8 cellular contexts compared by ENCODE assay signal in genomic region chr7:76582848-76583631, GRCh38. TPM values are rescaled to one million over a fixed set of nuclear protein-coding genes. Genes with fewer than 3 reads are reported as not detected.
A peak's percentile ranks its signal among the peaks of the same experiment; 100 is the strongest.
DNase-seq lines count a peak whose midpoint lies in the region; ATAC-seq and TF ChIP-seq lines count a peak whose summit lies in the region.
"Not testable (repeated sequence)": the region's sequence is repeated elsewhere in the genome, so short reads cannot be mapped to it uniquely, and the experiment has no call there.

No MANE protein-coding gene starts in this region.

- H3K9me3 ChIP-seq in BLaER1 treated with 17β-estradiol and CSF1 and Interleukin-3, amounts not matched to agents 10 nM and 100 nM (replicated peaks in 1 of 11); IMR-90 (ENCODE audit: control insufficient read depth, insufficient read depth, low read length); Peyer's patch; colonic mucosa: not testable (repeated sequence)

- 0 out of 22 replicates have a peak overlapping the region, but pooled peaks of 2 of the 11 experiments have one; percentile 30 to 41 for H3K27ac ChIP-seq in BLaER1 treated with 17β-estradiol and CSF1 and Interleukin-3, amounts not matched to agents 10 nM and 100 nM
- not testable (repeated sequence) for H3K27ac ChIP-seq in IMR-90 (ENCODE audit: insufficient read depth, low read length)
- H3K27ac ChIP-seq in Peyer's patch = peak overlapping the region in 3 of 4 donors; percentile 30 to 65 (median 32)
- H3K27ac ChIP-seq in colonic mucosa = peak overlapping the region; percentile 73

- not testable (repeated sequence) for TF ChIP-seq RAD21 in IMR-90 (IDR thresholded peaks at IDR 0.05; ENCODE audit: low read length)

- H2BK5ac ChIP-seq in IMR-90 (ENCODE audit: low read depth, low read length, poor library complexity, severe bottlenecking) = not testable (repeated sequence)

- WGBS in IMR-90 (ENCODE audit: extremely low coverage in 2 of 2, insufficient read length in 1 of 2), 2 experiments = no CpG with 5 or more reads among the region's 2 CpGs

- dilution Hi-C loops in IMR-90 (cut with HindIII; ENCODE audit: low sequenced_read_pairs, unreplicated experiment) = not testable (repeated sequence)

- not testable (repeated sequence) for H2BK20ac ChIP-seq in IMR-90 (ENCODE audit: low read depth, low read length)

- H3K27me3 ChIP-seq in BLaER1 treated with 17β-estradiol and CSF1 and Interleukin-3, amounts not matched to agents 10 nM and 100 nM; IMR-90 (ENCODE audit: control insufficient read depth, insufficient read depth, low read length); Peyer's patch; colonic mucosa: not testable (repeated sequence)

- H3K9me1 ChIP-seq in IMR-90 (ENCODE audit: insufficient read depth, low read length) = not testable (repeated sequence)

- peaks cover 2 to 20% of the 10 kb centered on the region in 2 experiments; a peak in 2 of 4 replicates for H3K79me1 ChIP-seq in IMR-90 (ENCODE audit: low read depth in 1 of 2, low read length in 2 of 2)

- in situ Hi-C loops in IMR-90 (cut with MboI; ENCODE audit: low sequenced_read_pairs) = not testable (repeated sequence)

- H3K4me1 Mint-ChIP-seq in activated T-cell treated with anti-CD3 and anti-CD28 coated beads, Interleukin-2, amount 50 U/mL, for 4 hours (ENCODE audit: low read depth) = peaks cover 49% of the 10 kb centered on the region
- H3K4me1 Mint-ChIP-seq in nephron = peaks cover 20% of the 10 kb centered on the region
- H3K4me1 Mint-ChIP-seq in stimulated activated memory B cell treated with anti-CD40 and anti-IgM and Interleukin-4, amounts not matched to agents 10 μg/mL and 1 μg/mL and 100 μg/mL, for 72 hours = peaks cover 38% of the 10 kb centered on the region

- H3K23ac ChIP-seq in IMR-90 (ENCODE audit: low read depth, low read length) = not testable (repeated sequence)

- not testable (repeated sequence) for H3K56ac ChIP-seq in IMR-90 (ENCODE audit: extremely low read depth, insufficient read depth, low read length)

- not testable (repeated sequence) for H3K14ac ChIP-seq in IMR-90 (replicated peaks; ENCODE audit: low read depth, low read length)

- intact Hi-C loops in IMR-90 (cut with micrococcal nuclease); colonic mucosa (cut with DNase I); left ventricle myocardium superior (cut with micrococcal nuclease): not testable (repeated sequence)

- not testable (repeated sequence) for H4K8ac ChIP-seq in IMR-90 (ENCODE audit: low read depth in 2 of 2, low read length in 2 of 2)

- not testable (repeated sequence) for H4K91ac ChIP-seq in IMR-90 (ENCODE audit: insufficient read depth, low read depth, low read length)

- H2AK9ac ChIP-seq in IMR-90 (replicated peaks; ENCODE audit: low read depth, low read length, poor library complexity) = not testable (repeated sequence)

- ATAC-seq in IMR-90 (ENCODE audit: low read depth) (peak; percentile 98), left ventricle myocardium superior (peak; percentile 100)
- ATAC-seq in activated T-cell treated with anti-CD3 and anti-CD28 coated beads, Interleukin-2, amount 50 U/mL, for 4 hours = peak; percentile 94 to 96
- ATAC-seq in stimulated activated memory B cell treated with anti-CD40 and anti-IgM and Interleukin-4, amounts not matched to agents 10 μg/mL and 1 μg/mL and 100 μg/mL, for 72 hours = not testable (repeated sequence)

- H3K27me3 Mint-ChIP-seq in activated T-cell treated with anti-CD3 and anti-CD28 coated beads, Interleukin-2, amount 50 U/mL, for 4 hours (ENCODE audit: low read depth); nephron (ENCODE audit: low read depth); stimulated activated memory B cell treated with anti-CD40 and anti-IgM and Interleukin-4, amounts not matched to agents 10 μg/mL and 1 μg/mL and 100 μg/mL, for 72 hours: not testable (repeated sequence)

- peaks cover 0 to 30% (median 0%) of the 10 kb centered on the region in 11 experiments; a peak in 8 of 22 replicates for H4K20me1 ChIP-seq in BLaER1 treated with 17β-estradiol and CSF1 and Interleukin-3, amounts not matched to agents 10 nM and 100 nM
- peaks cover 24% of the 10 kb centered on the region; the same call in 1 of the 2 replicates for H4K20me1 ChIP-seq in IMR-90 (ENCODE audit: insufficient read depth, low read length)

- BruUV-seq in IMR-90 (replicated peaks; lab: Mats Ljungman, UMichigan) = not testable (repeated sequence)

- not testable (repeated sequence) for TF ChIP-seq POLR2A in IMR-90 (IDR thresholded peaks at IDR 0.05; ENCODE audit: low read depth, low read length); Peyer's patch (IDR thresholded peaks at IDR 0.05)

- peak overlapping the region in 6 of 11 experiments; percentile 29 to 67 (median 52); a peak in 11 of 22 replicates for H3K4me2 ChIP-seq in BLaER1 treated with 17β-estradiol and CSF1 and Interleukin-3, amounts not matched to agents 10 nM and 100 nM
- not testable (repeated sequence) for H3K4me2 ChIP-seq in IMR-90 (ENCODE audit: low read depth, low read length)

- H4K5ac ChIP-seq in IMR-90 (ENCODE audit: low read depth, low read length) = not testable (repeated sequence)

- not testable (repeated sequence) for TF ChIP-seq CTCF in IMR-90 (conservative IDR thresholded peaks at IDR 0.05; ENCODE audit: low read depth, low read length); Peyer's patch (IDR thresholded peaks at IDR 0.05); colonic mucosa (IDR thresholded peaks at IDR 0.05); nephron (IDR thresholded peaks at IDR 0.05; ENCODE audit: unreplicated experiment in 3 of 3)

- H3K9ac ChIP-seq in BLaER1 treated with 17β-estradiol and CSF1 and Interleukin-3, amounts not matched to agents 10 nM and 100 nM = peak overlapping the region in 1 of 11 experiments; percentile 36; a peak in 1 of 22 replicates
- not testable (repeated sequence) for H3K9ac ChIP-seq in IMR-90 (ENCODE audit: low read depth, low read length)
- H3K9ac ChIP-seq in colonic mucosa (ENCODE audit: low read depth in 2 of 2, low read length in 2 of 2) = peak overlapping the region in 1 of 2 donors; percentile 12

- H3K4me3 Mint-ChIP-seq in activated T-cell treated with anti-CD3 and anti-CD28 coated beads, Interleukin-2, amount 50 U/mL, for 4 hours = peak overlapping the region; percentile 35
- peak overlapping the region in 2 of 3 experiments; percentile 26 to 37 for H3K4me3 Mint-ChIP-seq in nephron
- not testable (repeated sequence) for H3K4me3 Mint-ChIP-seq in stimulated activated memory B cell treated with anti-CD40 and anti-IgM and Interleukin-4, amounts not matched to agents 10 μg/mL and 1 μg/mL and 100 μg/mL, for 72 hours

- CTCF ChIA-PET in IMR-90 (lab: Yijun Ruan, JAX) = not testable (repeated sequence)

- H3K36me3 ChIP-seq in BLaER1 treated with 17β-estradiol and CSF1 and Interleukin-3, amounts not matched to agents 10 nM and 100 nM = peaks cover 0 to 12% (median 0%) of the 10 kb centered on the region in 11 experiments; a peak in 2 of 22 replicates
- H3K36me3 ChIP-seq in IMR-90 (ENCODE audit: control insufficient read depth, insufficient read depth, low read length); Peyer's patch; colonic mucosa: not testable (repeated sequence)

- H3K18ac ChIP-seq in IMR-90 (ENCODE audit: low read depth, low read length) = not testable (repeated sequence)

- H2BK15ac ChIP-seq in IMR-90 (ENCODE audit: low read depth, low read length) = not testable (repeated sequence)

- peaks cover 5 to 45% (median 34%) of the 10 kb centered on the region in 10 experiments; a peak in 18 of 20 replicates for H3K4me1 ChIP-seq in BLaER1 treated with 17β-estradiol and CSF1 and Interleukin-3, amounts not matched to agents 10 nM and 100 nM
- H3K4me1 ChIP-seq in IMR-90 (ENCODE audit: control insufficient read depth, insufficient read depth, low read length); colonic mucosa: not testable (repeated sequence)
- H3K4me1 ChIP-seq in Peyer's patch = peaks cover 0 to 21% (median 0%) of the 10 kb centered on the region in 4 donors

- H3K36me3 Mint-ChIP-seq in activated T-cell treated with anti-CD3 and anti-CD28 coated beads, Interleukin-2, amount 50 U/mL, for 4 hours (ENCODE audit: insufficient read depth); nephron (ENCODE audit: low read depth); stimulated activated memory B cell treated with anti-CD40 and anti-IgM and Interleukin-4, amounts not matched to agents 10 μg/mL and 1 μg/mL and 100 μg/mL, for 72 hours: not testable (repeated sequence)

- not testable (repeated sequence) for H3K9me3 Mint-ChIP-seq in activated T-cell treated with anti-CD3 and anti-CD28 coated beads, Interleukin-2, amount 50 U/mL, for 4 hours; nephron; stimulated activated memory B cell treated with anti-CD40 and anti-IgM and Interleukin-4, amounts not matched to agents 10 μg/mL and 1 μg/mL and 100 μg/mL, for 72 hours

- not testable (repeated sequence) for H2BK120ac ChIP-seq in IMR-90 (ENCODE audit: low read depth, low read length)

- not testable (repeated sequence) for H2AK5ac ChIP-seq in IMR-90 (ENCODE audit: low read depth, low read length)

- not testable (repeated sequence) for H3K4me3 ChIP-seq in BLaER1 treated with 17β-estradiol and CSF1 and Interleukin-3, amounts not matched to agents 10 nM and 100 nM; IMR-90 (ENCODE audit: insufficient read depth, low read depth, low read length); Peyer's patch; colonic mucosa

- POLR2A ChIA-PET in IMR-90 (lab: Charles Lee; ENCODE audit: unreplicated experiment) = not testable (repeated sequence)

- not testable (repeated sequence) for H2AFZ ChIP-seq in IMR-90 (replicated peaks; ENCODE audit: low read length, poor library complexity)

- H3K4ac ChIP-seq in IMR-90 (ENCODE audit: low read depth, low read length) = not testable (repeated sequence)

- H3K27ac Mint-ChIP-seq in nephron = peak overlapping the region; percentile 86 to 97 (median 87)
- peak overlapping the region; percentile 30 for H3K27ac Mint-ChIP-seq in stimulated activated memory B cell treated with anti-CD40 and anti-IgM and Interleukin-4, amounts not matched to agents 10 μg/mL and 1 μg/mL and 100 μg/mL, for 72 hours

- DNase-seq in IMR-90 (peak; percentile 89), Peyer's patch (peak in 1 of 3 donors; percentile 87), colonic mucosa (peak; percentile 86), left ventricle myocardium superior (peak; percentile 72)
- peak; percentile 8 for DNase-seq in activated T-cell treated with anti-CD3 and anti-CD28 coated beads, Interleukin-2, amount 50 U/mL, for 4 hours

RNA-seq across cellular contexts. Expression of gene SPDYE16, which starts 39.9 kb away (rescaled TPM):
- total RNA-seq in IMR-90 (2012; rRNA removed) = not detected in 2 replicates
- not detected in 2 replicates for polyA plus RNA-seq in IMR-90 (2012; rRNA removed)
- polyA plus RNA-seq in IMR-90 (2012; cell fraction: cytosol; rRNA removed) = 0.03 TPM in 1 of 2 replicates, not detected in the other
- polyA plus RNA-seq in IMR-90 (2012; cell fraction: nucleus; rRNA removed; ENCODE audit: low replicate concordance) = 0.02 and 0.11 TPM in 2 replicates
- total RNA-seq in Peyer's patch = 1 to 10 TPM in 1 of 4 donors, not detected in 3; 1.7 TPM
- under 1 TPM in 1 of 3 donors, not detected in 2; 0.24 TPM for total RNA-seq in activated T-cell treated with anti-CD3 and anti-CD28 coated beads, Interleukin-2, amount 50 U/mL, for 4 hours
- total RNA-seq in colonic mucosa = not detected
- not detected for total RNA-seq in left ventricle myocardium superior

RNA-seq across cellular contexts. Expression of gene POMZP3, which starts 44.0 kb away (rescaled TPM):
- total RNA-seq in IMR-90 (2012; rRNA removed) (1.1 and 1.4 TPM in 2 replicates), Peyer's patch (10 to 100 TPM in 2 of 4 donors, 1 to 10 TPM in 2; 6.3 to 14.0 (median 9.8) TPM), colonic mucosa (10 to 100 TPM in 1 of 2 donors, 1 to 10 TPM in 1; 6.5 to 21.1 TPM), left ventricle myocardium superior (7.9 TPM)
- 4.8 and 5.2 TPM in 2 replicates for polyA plus RNA-seq in IMR-90 (2012; rRNA removed)
- 3.0 and 3.1 TPM in 2 replicates for polyA plus RNA-seq in IMR-90 (2012; cell fraction: cytosol; rRNA removed)
- 4.0 and 4.1 TPM in 2 replicates for polyA plus RNA-seq in IMR-90 (2012; cell fraction: nucleus; rRNA removed; ENCODE audit: low replicate concordance)
- 10 to 100 TPM; 10.9 to 45.2 (median 27.2) TPM for total RNA-seq in activated T-cell treated with anti-CD3 and anti-CD28 coated beads, Interleukin-2, amount 50 U/mL, for 4 hours
